Comparison of ENCODE assay signal across 8 cellular contexts in genomic region chr5:133245191-133246052, GRCh38.
A peak's percentile ranks its signal among the peaks of the same experiment; 100 is the strongest.
DNase-seq lines count a peak whose midpoint lies in the region; ATAC-seq lines count a peak whose summit lies in the region.

No MANE protein-coding gene starts in this region.

- ATAC-seq in activated naive CD4-positive, alpha-beta T cell treated with anti-CD3 and anti-CD28 coated beads, Interleukin-2, amount 50 U/mL, for 72 hours = peak; percentile 88 to 96
- ATAC-seq in naive thymus-derived CD8-positive, alpha-beta T cell = no peak

- H3K27me3 Mint-ChIP-seq in naive thymus-derived CD8-positive, alpha-beta T cell = no peaks in the 10 kb centered on the region

- no peaks in the 10 kb centered on the region for H3K36me3 Mint-ChIP-seq in activated naive CD4-positive, alpha-beta T cell treated with anti-CD3 and anti-CD28 coated beads, Interleukin-2, amount 50 U/mL, for 72 hours
- no peaks in the 10 kb centered on the region for H3K36me3 Mint-ChIP-seq in naive thymus-derived CD8-positive, alpha-beta T cell

- DNase-seq in GM04503 (ENCODE audit: low read depth) (peak; percentile 22), LoVo (ENCODE audit: low spot score) (peak; percentile 70), mucosa of gallbladder (ENCODE audit: low spot score) (no peak), NCI-H524 (lab: John Stamatoyannopoulos, UW) (no peak), HuH-7.5 (ENCODE audit: low spot score) (no peak), NCI-H748 treated with DMSO at 0.1 percent for 48 hours (lab: John Stamatoyannopoulos, UW) (no peak)
- peak in 1 of 2 donors; percentile 51 for DNase-seq in activated naive CD4-positive, alpha-beta T cell treated with anti-CD3 and anti-CD28 coated beads, Interleukin-2, amount 50 U/mL, for 72 hours (ENCODE audit: low spot score in 2 of 2)
- DNase-seq in naive thymus-derived CD8-positive, alpha-beta T cell = peak in 1 of 10 donors; percentile 22

- H3K4me3 Mint-ChIP-seq in naive thymus-derived CD8-positive, alpha-beta T cell = no peak overlapping the region

- H3K9me3 Mint-ChIP-seq in activated naive CD4-positive, alpha-beta T cell treated with anti-CD3 and anti-CD28 coated beads, Interleukin-2, amount 50 U/mL, for 72 hours = no peaks in the 10 kb centered on the region
- H3K9me3 Mint-ChIP-seq in naive thymus-derived CD8-positive, alpha-beta T cell = no peaks in the 10 kb centered on the region

- peak overlapping the region in 1 of 2 donors; percentile 16 for H3K27ac Mint-ChIP-seq in activated naive CD4-positive, alpha-beta T cell treated with anti-CD3 and anti-CD28 coated beads, Interleukin-2, amount 50 U/mL, for 72 hours
- H3K27ac Mint-ChIP-seq in naive thymus-derived CD8-positive, alpha-beta T cell = peak overlapping the region in 6 of 10 donors; percentile 4 to 87 (median 62)

- POLR2A ChIA-PET in naive thymus-derived CD8-positive, alpha-beta T cell (lab: Charles Lee) = interaction anchor here (0.5 to 0.6 kb wide), 2 partner anchors 93 to 173 kb away, joined by 4 to 5 read pairs; no protein-coding TSS in a partner anchor

- peaks cover 4 to 14% (median 10%) of the 10 kb centered on the region in 4 donors for H3K4me1 Mint-ChIP-seq in naive thymus-derived CD8-positive, alpha-beta T cell

Comparison
In these comparisons a context has a peak if more than half of its experiments do, and no peak if none do; other contexts are left out.
1. DNase-seq: peak in GM04503 (single experiment) and LoVo (single experiment); none in mucosa of gallbladder (single experiment), NCI-H524 (0 of 2), HuH-7.5 (single experiment) and NCI-H748 treated with DMSO at 0.1 percent for 48 hours (single experiment).
2. ATAC-seq: peak in activated naive CD4-positive, alpha-beta T cell treated with anti-CD3 and anti-CD28 coated beads, Interleukin-2, amount 50 U/mL, for 72 hours (2 of 2); none in naive thymus-derived CD8-positive, alpha-beta T cell (0 of 2).